ENCODE assay signal across 8 cellular contexts in the genomic region with DNA sequence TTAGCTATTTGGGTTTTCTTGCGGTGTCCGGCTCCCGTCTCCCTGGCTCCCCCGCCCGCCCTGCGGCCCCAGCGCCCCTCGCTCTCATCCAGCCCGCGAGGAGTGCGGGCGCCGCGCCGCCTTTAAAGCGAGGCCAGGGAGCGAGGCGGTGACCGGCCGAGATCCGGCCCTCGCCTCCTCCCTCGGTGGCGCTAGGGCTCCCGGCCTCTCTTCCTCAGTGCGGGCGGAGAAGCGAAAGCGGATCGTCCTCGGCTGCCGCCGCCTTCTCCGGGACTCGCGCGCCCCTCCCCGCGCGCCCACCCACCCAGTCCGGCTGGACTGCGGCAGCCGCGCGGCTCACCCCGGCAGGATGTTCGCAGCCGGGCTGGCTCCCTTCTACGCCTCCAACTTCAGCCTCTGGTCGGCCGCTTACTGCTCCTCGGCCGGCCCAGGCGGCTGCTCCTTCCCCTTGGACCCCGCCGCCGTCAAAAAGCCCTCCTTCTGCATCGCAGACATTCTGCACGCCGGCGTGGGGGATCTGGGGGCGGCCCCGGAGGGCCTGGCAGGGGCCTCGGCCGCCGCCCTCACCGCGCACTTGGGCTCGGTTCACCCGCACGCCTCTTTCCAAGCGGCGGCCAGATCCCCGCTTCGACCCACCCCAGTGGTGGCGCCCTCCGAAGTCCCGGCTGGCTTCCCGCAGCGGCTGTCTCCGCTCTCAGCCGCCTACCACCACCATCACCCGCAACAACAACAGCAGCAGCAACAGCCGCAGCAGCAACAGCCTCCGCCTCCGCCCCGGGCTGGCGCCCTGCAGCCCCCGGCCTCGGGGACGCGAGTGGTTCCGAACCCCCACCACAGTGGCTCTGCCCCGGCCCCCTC. TPM values are rescaled to one million over a fixed set of nuclear protein-coding genes. Genes with fewer than 3 reads are reported as not detected.
A peak's percentile ranks its signal among the peaks of the same experiment; 100 is the strongest.
DNase-seq lines count a peak whose midpoint lies in the region; ATAC-seq and TF ChIP-seq lines count a peak whose summit lies in the region.

No MANE protein-coding gene starts in this region.

- no peak for TF ChIP-seq CTCF in activated CD8-positive, alpha-beta T cell treated with anti-CD3 and anti-CD28 coated beads for 36 hours (IDR thresholded peaks at IDR 0.05)
- TF ChIP-seq CTCF in cardiac muscle cell (IDR thresholded peaks at IDR 0.05; ENCODE audit: low read depth, low read length) (peak; percentile 16), parathyroid adenoma (IDR thresholded peaks at IDR 0.05) (no peak)

- H3K36me3 Mint-ChIP-seq in activated CD8-positive, alpha-beta T cell treated with anti-CD3 and anti-CD28 coated beads for 36 hours (ENCODE audit: low read depth), result no peaks in the 10 kb centered on the region

- peak overlapping the region; percentile 62 for H3K4me3 Mint-ChIP-seq in activated CD8-positive, alpha-beta T cell treated with anti-CD3 and anti-CD28 coated beads for 36 hours

- H3K27ac ChIP-seq in cardiac muscle cell (no peak overlapping the region), parathyroid adenoma (peak overlapping the region; percentile 68)

- intact Hi-C loops in activated CD8-positive, alpha-beta T cell treated with anti-CD3 and anti-CD28 coated beads for 36 hours (cut with micrococcal nuclease), result loop anchor here (5.0 kb wide), 1 partner anchor 558 kb away; no protein-coding TSS in a partner anchor

- CTCF ChIA-PET in activated CD8-positive, alpha-beta T cell treated with anti-CD3 and anti-CD28 coated beads for 36 hours (lab: Charles Lee), result interaction anchor here (0.6 kb wide), 1 partner anchor 1269 kb away, joined by 3 read pairs; no protein-coding TSS in a partner anchor

- peak overlapping the region; percentile 53 for H2AFZ ChIP-seq in parathyroid adenoma

- H3K79me2 ChIP-seq in parathyroid adenoma, result no peaks in the 10 kb centered on the region

- H3K4me2 ChIP-seq in parathyroid adenoma (ENCODE audit: low read length), result peak overlapping the region; percentile 69

- H3K4me1 ChIP-seq in cardiac muscle cell (ENCODE audit: low read depth) (no peaks in the 10 kb centered on the region), parathyroid adenoma (peaks cover 2% of the 10 kb centered on the region)

- H3K27me3 Mint-ChIP-seq in activated CD8-positive, alpha-beta T cell treated with anti-CD3 and anti-CD28 coated beads for 36 hours, result peaks cover 78% of the 10 kb centered on the region

- H3K9ac ChIP-seq in parathyroid adenoma, result no peak overlapping the region

- peak; percentile 47 for ATAC-seq in GM19467 (IDR thresholded peaks at IDR 0.05; ENCODE audit: unreplicated experiment)
- no peak for ATAC-seq in activated CD8-positive, alpha-beta T cell treated with anti-CD3 and anti-CD28 coated beads for 36 hours

- POLR2A ChIA-PET in activated CD8-positive, alpha-beta T cell treated with anti-CD3 and anti-CD28 coated beads for 36 hours (lab: Charles Lee), result no interaction called here

- H3K27me3 ChIP-seq in cardiac muscle cell (peaks cover 100% of the 10 kb centered on the region), parathyroid adenoma (ENCODE audit: control insufficient read depth, insufficient read depth, low read length) (peaks cover 20% of the 10 kb centered on the region)

- H3K9me3 ChIP-seq in cardiac muscle cell (ENCODE audit: low read depth), result no peaks in the 10 kb centered on the region
- no peaks in the 10 kb centered on the region for H3K9me3 ChIP-seq in parathyroid adenoma (ENCODE audit: control insufficient read depth, low read length)

- H3K4me3 ChIP-seq in cardiac muscle cell (peak overlapping the region; percentile 60), parathyroid adenoma (ENCODE audit: low read depth, low read length) (peak overlapping the region; percentile 52)

- H3K4me1 Mint-ChIP-seq in activated CD8-positive, alpha-beta T cell treated with anti-CD3 and anti-CD28 coated beads for 36 hours (ENCODE audit: low read depth), result peaks cover 31% of the 10 kb centered on the region

- peak; percentile 10 for DNase-seq in DMS79 treated with DMSO at 0.1 percent for 48 hours (lab: John Stamatoyannopoulos, UW)
- no peak for DNase-seq in DMS79 (lab: John Stamatoyannopoulos, UW)
- DNase-seq in HuH-7 (ENCODE audit: low spot score), result peak; percentile 93
- DNase-seq in activated CD8-positive, alpha-beta T cell treated with anti-CD3 and anti-CD28 coated beads for 36 hours, result peak; percentile 17
- DNase-seq in cardiac muscle cell (ENCODE audit: low read depth in 1 of 2, low spot score in 1 of 2), result peak; percentile 50 to 69
- no peak for DNase-seq in pons (ENCODE audit: low spot score)

- H3K36me3 ChIP-seq in cardiac muscle cell, result no peaks in the 10 kb centered on the region
- no peaks in the 10 kb centered on the region for H3K36me3 ChIP-seq in parathyroid adenoma (ENCODE audit: control insufficient read depth, insufficient read depth, low read length)

- H3K27ac Mint-ChIP-seq in activated CD8-positive, alpha-beta T cell treated with anti-CD3 and anti-CD28 coated beads for 36 hours, result no peak overlapping the region

- no peaks in the 10 kb centered on the region for H3K9me3 Mint-ChIP-seq in activated CD8-positive, alpha-beta T cell treated with anti-CD3 and anti-CD28 coated beads for 36 hours

RNA-seq across cellular contexts. Expression of a gene that starts 0.5 kb away (rescaled TPM):
- not detected for total RNA-seq in activated CD8-positive, alpha-beta T cell treated with anti-CD3 and anti-CD28 coated beads for 36 hours
- 1.3 and 4.5 TPM in 2 replicates for total RNA-seq in cardiac muscle cell
- 0.15 and 2.1 TPM in 2 replicates for polyA plus RNA-seq in cardiac muscle cell

Comparison
In these comparisons a context has a peak if more than half of its experiments do, and no peak if none do; other contexts are left out.
1. DNase-seq: peak in DMS79 treated with DMSO at 0.1 percent for 48 hours (single experiment), HuH-7 (single experiment), activated CD8-positive, alpha-beta T cell treated with anti-CD3 and anti-CD28 coated beads for 36 hours (single experiment) and cardiac muscle cell (2 of 2); none in DMS79 (single experiment) and pons (single experiment).